Comparison of ENCODE assay signal across 7 cellular contexts in the genomic region with DNA sequence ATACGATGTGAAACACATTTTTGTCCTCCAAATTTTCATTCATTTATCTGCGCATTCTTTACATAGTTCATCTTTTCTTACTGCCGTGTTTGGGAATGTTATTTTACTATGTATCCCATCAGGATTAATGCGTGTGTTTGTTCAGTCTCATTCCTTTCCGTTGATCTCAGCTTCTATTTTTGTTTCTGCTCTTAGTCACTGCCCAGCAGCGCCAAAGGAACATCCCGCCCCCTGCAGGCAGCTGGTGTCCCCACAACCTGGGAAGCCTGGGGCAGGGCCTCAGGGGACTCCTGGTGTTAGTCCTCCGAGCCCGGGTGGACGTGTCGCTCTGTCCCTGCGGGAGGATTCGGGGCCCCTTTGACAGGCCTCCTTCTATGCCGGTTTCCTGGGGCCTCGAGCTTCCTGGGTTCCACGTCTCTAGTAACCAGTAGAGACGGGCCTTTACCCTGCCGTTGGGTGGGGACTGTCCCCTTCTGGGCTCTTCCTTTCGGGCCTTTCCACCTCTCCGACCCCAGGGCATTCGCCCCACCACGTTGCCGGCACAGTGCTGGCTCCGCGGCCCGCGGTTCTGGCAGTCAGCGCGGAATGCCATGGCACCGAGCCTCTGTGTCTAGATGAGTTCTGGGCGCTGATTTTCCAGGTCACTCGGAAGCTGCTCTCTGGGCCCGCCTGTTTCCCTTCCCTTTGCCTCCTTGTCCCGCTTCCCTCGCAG. TPM values are rescaled to one million over a fixed set of nuclear protein-coding genes. Genes with fewer than 3 reads are reported as not detected.
DNase-seq lines count a peak whose midpoint lies in the region; ATAC-seq, FAIRE-seq and TF ChIP-seq lines count a peak whose summit lies in the region.

No MANE protein-coding gene starts in this region.

- intact Hi-C loops in body of pancreas (cut with DNase I): loop anchor here (10.0 kb wide), 1 partner anchor 78 kb away; no protein-coding TSS in a partner anchor
- intact Hi-C loops in gastrocnemius medialis (cut with DNase I; ENCODE audit: low total_unique reads): loop anchor here (1.0 to 10.0 kb wide), 4 partner anchors 40 to 692 kb away; partner anchors contain the start of genes ADM and WEE1

- H3K27me3 ChIP-seq in body of pancreas: no peaks in the 10 kb centered on the region
- no peaks in the 10 kb centered on the region for H3K27me3 ChIP-seq in iPS DF 6.9 (ENCODE audit: control insufficient read depth, insufficient read depth, low read length)
- no peaks in the 10 kb centered on the region for H3K27me3 ChIP-seq in gastrocnemius medialis

- H3K4me1 ChIP-seq in body of pancreas (peaks cover 25% of the 10 kb centered on the region), iPS DF 6.9 (ENCODE audit: control insufficient read depth, insufficient read depth, low read length) (no peaks in the 10 kb centered on the region), gastrocnemius medialis (peaks cover 0 to 16% of the 10 kb centered on the region in 2 donors)

- in situ Hi-C loops in gastrocnemius medialis (cut with MboI; ENCODE audit: low sequenced_read_pairs in 4 of 4): loop anchor here in 1 of 4 donors (10.0 kb wide), 1 partner anchor 78 kb away; no protein-coding TSS in a partner anchor

- ATAC-seq in GM18502 (IDR thresholded peaks at IDR 0.05; ENCODE audit: poor library complexity, unreplicated experiment) (peak; percentile 47), HG02970 (IDR thresholded peaks at IDR 0.05; ENCODE audit: low FRiP score, unreplicated experiment) (peak; percentile 35), body of pancreas (peak; percentile 90), gastrocnemius medialis (peak; percentile 92)

- H3K27ac ChIP-seq in body of pancreas (peak overlapping the region; percentile 95 to 98 (median 96)), iPS DF 6.9 (ENCODE audit: low read length) (no peak overlapping the region), gastrocnemius medialis (peak overlapping the region; percentile 86 to 96 (median 89))

- no peaks in the 10 kb centered on the region for H3K9me3 ChIP-seq in body of pancreas
- H3K9me3 ChIP-seq in iPS DF 6.9 (ENCODE audit: control insufficient read depth, insufficient read depth, low read length): no peaks in the 10 kb centered on the region
- no peaks in the 10 kb centered on the region for H3K9me3 ChIP-seq in gastrocnemius medialis

- 0 to 1% methylated on average over 22 to 35 of the region's 35 CpGs for WGBS in body of pancreas, 2 donors
- WGBS in iPS DF 6.9 (ENCODE audit: insufficient coverage, insufficient read length): no CpG with 5 or more reads among the region's 35 CpGs

- peak; percentile 83 for FAIRE-seq in TTC549 (lab: Jason Lieb, UNC)

- TF ChIP-seq CTCF in body of pancreas (IDR thresholded peaks at IDR 0.05): peak; percentile 82 to 98 (median 97)
- peak; percentile 79 to 94 (median 90) for TF ChIP-seq CTCF in gastrocnemius medialis (IDR thresholded peaks at IDR 0.05 in 4 of 5, conservative IDR thresholded peaks at IDR 0.05 in 1 of 5)

- DNase-seq in NCI-H2029 treated with DMSO at 0.1 percent for 48 hours (lab: John Stamatoyannopoulos, UW) (peak; percentile 97), body of pancreas (peak; percentile 95 to 96 (median 96)), iPS DF 6.9 (ENCODE audit: low read depth, low spot score) (peak; percentile 94), gastrocnemius medialis (peak; percentile 88 to 92)

- no peak overlapping the region for H3K4me3 ChIP-seq in body of pancreas
- H3K4me3 ChIP-seq in iPS DF 6.9 (ENCODE audit: low read length): peak overlapping the region; percentile 38; the same call in 1 of the 2 replicates
- H3K4me3 ChIP-seq in gastrocnemius medialis: peak overlapping the region; percentile 46 to 66 (median 64)

- H3K36me3 ChIP-seq in body of pancreas (replicated peaks in 1 of 2; ENCODE audit: insufficient read depth in 1 of 2, low read depth in 2 of 2) (no peaks in the 10 kb centered on the region), iPS DF 6.9 (ENCODE audit: control insufficient read depth, insufficient read depth, low read length) (no peaks in the 10 kb centered on the region), gastrocnemius medialis (no peaks in the 10 kb centered on the region)

- peak; percentile 82 to 91 (median 83) for TF ChIP-seq POLR2A in body of pancreas (IDR thresholded peaks at IDR 0.05)
- TF ChIP-seq POLR2A in gastrocnemius medialis (IDR thresholded peaks at IDR 0.05): peak; percentile 53 to 68

RNA-seq across cellular contexts. Expression of gene WEE1, which starts 39.8 kb away (rescaled TPM):
- total RNA-seq in body of pancreas (10 to 100 TPM; 11.2 to 16.8 TPM), gastrocnemius medialis (10 to 100 TPM in 2 of 4 donors, 1 to 10 TPM in 2; 6.8 to 16.2 (median 10.6) TPM)

RNA-seq across cellular contexts. Expression of gene SWAP70, which starts 50.6 kb away (rescaled TPM):
- 10 to 100 TPM; 18.8 to 22.1 TPM for total RNA-seq in body of pancreas
- total RNA-seq in gastrocnemius medialis: 10 to 100 TPM in 1 of 4 donors, 1 to 10 TPM in 3; 6.5 to 14.4 (median 9.1) TPM

Comparison
In these comparisons a context has a peak if more than half of its experiments do, and no peak if none do; other contexts are left out.
1. ATAC-seq: peak in every context shown above with its lines; median percentile 92 in gastrocnemius medialis; 90 in body of pancreas; 47 in GM18502; 35 in HG02970.
2. H3K4me3 ChIP-seq: peak in iPS DF 6.9 (single experiment) and gastrocnemius medialis (4 of 4); none in body of pancreas (0 of 2).
3. Peak in every context shown above with its lines, with median percentiles within 50 percentile points of each other: DNase-seq.